In genomic region chr2:232315049-232315922, GRCh38 we compare ENCODE assay signal across 8 cellular contexts.
DNase-seq lines count a peak whose midpoint lies in the region; ATAC-seq and TF ChIP-seq lines count a peak whose summit lies in the region.

No MANE protein-coding gene starts in this region.

- peak overlapping the region; percentile 94 for H3K27ac Mint-ChIP-seq in activated CD4-positive, alpha-beta T cell treated with anti-CD3 and anti-CD28 coated beads, Interleukin-2, amount 10 ng/mL, durations not matched to agents 7 days and 5 days
- no peak overlapping the region for H3K27ac Mint-ChIP-seq in endodermal cell

- H3K9me3 Mint-ChIP-seq in activated CD4-positive, alpha-beta T cell treated with anti-CD3 and anti-CD28 coated beads, Interleukin-2, amount 10 ng/mL, durations not matched to agents 7 days and 5 days, result peaks cover 14% of the 10 kb centered on the region
- peaks cover 24% of the 10 kb centered on the region for H3K9me3 Mint-ChIP-seq in endodermal cell

- H3K4me1 Mint-ChIP-seq in activated CD4-positive, alpha-beta T cell treated with anti-CD3 and anti-CD28 coated beads, Interleukin-2, amount 10 ng/mL, durations not matched to agents 7 days and 5 days, result peaks cover 90% of the 10 kb centered on the region
- H3K4me1 Mint-ChIP-seq in endodermal cell, result peaks cover 14% of the 10 kb centered on the region

- H3K9me3 ChIP-seq in endodermal cell (ENCODE audit: control insufficient read depth, low read length) (peaks cover 22% of the 10 kb centered on the region), suprapubic skin (no peaks in the 10 kb centered on the region)

- peak; percentile 46 for TF ChIP-seq CTCF in AG09309 (IDR thresholded peaks at IDR 0.05; ENCODE audit: control insufficient read depth, insufficient read depth, low read depth, low read length, missing control alignments)
- TF ChIP-seq CTCF in endodermal cell (conservative IDR thresholded peaks at IDR 0.05), result peak; percentile 43
- TF ChIP-seq CTCF in suprapubic skin (IDR thresholded peaks at IDR 0.05), result peak; percentile 36 to 37

- no peak for TF ChIP-seq POLR2A in suprapubic skin (IDR thresholded peaks at IDR 0.05)

- H3K27me3 Mint-ChIP-seq in activated CD4-positive, alpha-beta T cell treated with anti-CD3 and anti-CD28 coated beads, Interleukin-2, amount 10 ng/mL, durations not matched to agents 7 days and 5 days, result no peaks in the 10 kb centered on the region
- H3K27me3 Mint-ChIP-seq in endodermal cell (ENCODE audit: insufficient read depth), result no peaks in the 10 kb centered on the region

- peak; percentile 78 for ATAC-seq in GM19467 (IDR thresholded peaks at IDR 0.05; ENCODE audit: unreplicated experiment)

- H3K4me3 ChIP-seq in AG09309 (ENCODE audit: control insufficient read depth, low read depth, low read length), result no peak overlapping the region
- no peak overlapping the region for H3K4me3 ChIP-seq in endodermal cell (ENCODE audit: low read length)
- no peak overlapping the region for H3K4me3 ChIP-seq in suprapubic skin

- H3K4me1 ChIP-seq in endodermal cell (ENCODE audit: control insufficient read depth, insufficient read depth, low read length) (peaks cover 8% of the 10 kb centered on the region), suprapubic skin (peaks cover 48% of the 10 kb centered on the region)

- no peaks in the 10 kb centered on the region for H3K36me3 ChIP-seq in endodermal cell (ENCODE audit: control insufficient read depth, insufficient read depth, low read length)
- H3K36me3 ChIP-seq in suprapubic skin, result no peaks in the 10 kb centered on the region

- H3K27ac ChIP-seq in endodermal cell (ENCODE audit: low read depth, low read length) (no peak overlapping the region), suprapubic skin (peak overlapping the region; percentile 71)

- WGBS in endodermal cell (ENCODE audit: insufficient coverage in 1 of 2, insufficient read length in 1 of 2), 2 experiments, result 94 to 96% methylated on average over 10 to 12 of the region's 12 CpGs
- 40% methylated on average over 6 of the region's 12 CpGs for WGBS in suprapubic skin

- no peak overlapping the region for H3K9ac ChIP-seq in endodermal cell (ENCODE audit: extremely low read depth, low read length, poor library complexity, severe bottlenecking)

- peaks cover 41% of the 10 kb centered on the region for H3K36me3 Mint-ChIP-seq in activated CD4-positive, alpha-beta T cell treated with anti-CD3 and anti-CD28 coated beads, Interleukin-2, amount 10 ng/mL, durations not matched to agents 7 days and 5 days (ENCODE audit: low read depth)
- H3K36me3 Mint-ChIP-seq in endodermal cell (ENCODE audit: low read depth), result peaks cover 6% of the 10 kb centered on the region

- TF ChIP-seq EP300 in suprapubic skin (IDR thresholded peaks at IDR 0.05), result no peak

- DNase-seq in AG09309 (ENCODE audit: low read depth) (peak; percentile 85), HT-29 (ENCODE audit: low spot score) (peak; percentile 62), endodermal cell (no peak), non-pigmented ciliary epithelial cell (ENCODE audit: low read depth) (peak; percentile 23), suprapubic skin (ENCODE audit: low spot score in 2 of 2) (peak in 1 of 2 donors; percentile 80), 8988T (no peak)
- DNase-seq in activated CD4-positive, alpha-beta T cell treated with anti-CD3 and anti-CD28 coated beads, Interleukin-2, amount 10 ng/mL, durations not matched to agents 7 days and 5 days, result peak; percentile 89

- CTCF ChIA-PET in activated CD4-positive, alpha-beta T cell treated with anti-CD3 and anti-CD28 coated beads, Interleukin-2, amount 10 ng/mL, durations not matched to agents 7 days and 5 days (lab: Charles Lee), result interaction anchor here (0.8 to 3.3 kb wide), 15 partner anchors 8 to 602 kb away, joined by 3 to 31 read pairs (median 4); no protein-coding TSS in a partner anchor

- peak overlapping the region; percentile 58 for H3K4me3 Mint-ChIP-seq in activated CD4-positive, alpha-beta T cell treated with anti-CD3 and anti-CD28 coated beads, Interleukin-2, amount 10 ng/mL, durations not matched to agents 7 days and 5 days
- H3K4me3 Mint-ChIP-seq in endodermal cell, result no peak overlapping the region

- no peaks in the 10 kb centered on the region for H3K27me3 ChIP-seq in endodermal cell (ENCODE audit: control insufficient read depth, insufficient read depth, low read length, poor library complexity, severe bottlenecking)
- no peaks in the 10 kb centered on the region for H3K27me3 ChIP-seq in suprapubic skin

- POLR2A ChIA-PET in activated CD4-positive, alpha-beta T cell treated with anti-CD3 and anti-CD28 coated beads, Interleukin-2, amount 10 ng/mL, durations not matched to agents 7 days and 5 days (lab: Charles Lee), result no interaction called here

Comparison
In these comparisons a context has a peak if more than half of its experiments do, and no peak if none do; other contexts are left out.
1. DNase-seq: peak in AG09309 (single experiment), HT-29 (single experiment), activated CD4-positive, alpha-beta T cell treated with anti-CD3 and anti-CD28 coated beads, Interleukin-2, amount 10 ng/mL, durations not matched to agents 7 days and 5 days (single experiment) and non-pigmented ciliary epithelial cell (single experiment); none in endodermal cell (single experiment) and 8988T (single experiment).
2. Peak in every context shown above with its lines, with median percentiles within 50 percentile points of each other: CTCF ChIP-seq.